20 cellular contexts compared by ENCODE assay signal in genomic region chr1:100628631-100629081, GRCh38.
DNase-seq lines count a peak whose midpoint lies in the region; ATAC-seq, FAIRE-seq and TF ChIP-seq lines count a peak whose summit lies in the region.
"Had no signal": no experiment of that assay in that cellular context is flagged by ENCODE, and none has a peak within 500 bp of the region (broad histone marks: within the 10 kb centered on the region; RNA-seq: fewer than 3 reads in every experiment).

No MANE protein-coding gene starts in this region.

- FAIRE-seq in RCC 7860 (lab: Jason Lieb, UNC) = peak; percentile 85
- FAIRE-seq: GM18507, islet of Langerhans had no signal

- peak overlapping the region; percentile 79 for H3K9ac ChIP-seq in skeletal muscle satellite cell (ENCODE audit: low read depth, low read length)

- H3K4me3 ChIP-seq in esophagus muscularis mucosa (no peak overlapping the region), skeletal muscle satellite cell (ENCODE audit: low read length) (peak overlapping the region; percentile 12)
- H3K4me3 ChIP-seq: GM23338 had no signal

- no peak for TF ChIP-seq CTCF in esophagus muscularis mucosa (IDR thresholded peaks at IDR 0.05)

- peaks cover 14 to 21% of the 10 kb centered on the region in 2 donors for H3K27me3 Mint-ChIP-seq in natural killer cell treated with Interleukin-12 subunit alpha and Interleukin-12 subunit beta and Interleukin-15 and Interleukin-18, amount 100 ng/mL, for 72 hours

- peaks cover 7% of the 10 kb centered on the region for H3K9me3 Mint-ChIP-seq in natural killer cell treated with Interleukin-12 subunit alpha and Interleukin-12 subunit beta and Interleukin-15 and Interleukin-18, amount 100 ng/mL, for 72 hours
- H3K9me3 Mint-ChIP-seq: activated naive CD4-positive, alpha-beta T cell treated with anti-CD3 and anti-CD28 coated beads for 36 hours; activated T-cell treated with anti-CD3 and anti-CD28 coated beads, Interleukin-2, amount 50 U/mL, for 4 hours had no signal

- no peaks in the 10 kb centered on the region for H3K36me3 ChIP-seq in esophagus muscularis mucosa
- H3K36me3 ChIP-seq in skeletal muscle satellite cell (ENCODE audit: insufficient read depth, low read length) = no peaks in the 10 kb centered on the region

- peaks cover 19 to 27% of the 10 kb centered on the region in 2 donors for H3K4me1 Mint-ChIP-seq in natural killer cell treated with Interleukin-12 subunit alpha and Interleukin-12 subunit beta and Interleukin-15 and Interleukin-18, amount 100 ng/mL, for 72 hours (ENCODE audit: low read depth in 2 of 2)
- H3K4me1 Mint-ChIP-seq: GM23338, memory B cell had no signal

- no peak for ATAC-seq in HG03135 (IDR thresholded peaks at IDR 0.05; ENCODE audit: unreplicated experiment)
- no peak for ATAC-seq in natural killer cell treated with Interleukin-12 subunit alpha and Interleukin-12 subunit beta and Interleukin-15 and Interleukin-18, amount 100 ng/mL, for 72 hours
- ATAC-seq: activated T-cell treated with anti-CD3 and anti-CD28 coated beads, Interleukin-2, amount 50 U/mL, for 4 hours; GM23338; naive thymus-derived CD8-positive, alpha-beta T cell had no signal

- no peak for TF ChIP-seq EP300 in esophagus muscularis mucosa (IDR thresholded peaks at IDR 0.05)

- H3K9me3 ChIP-seq in esophagus muscularis mucosa (no peaks in the 10 kb centered on the region), skeletal muscle satellite cell (replicated peaks; ENCODE audit: low read length) (no peaks in the 10 kb centered on the region)

- H3K4me3 Mint-ChIP-seq in natural killer cell treated with Interleukin-12 subunit alpha and Interleukin-12 subunit beta and Interleukin-15 and Interleukin-18, amount 100 ng/mL, for 72 hours = no peak overlapping the region
- H3K4me3 Mint-ChIP-seq: activated naive CD4-positive, alpha-beta T cell treated with anti-CD3 and anti-CD28 coated beads for 36 hours; activated T-cell treated with anti-CD3 and anti-CD28 coated beads, Interleukin-2, amount 50 U/mL, for 4 hours; GM23338; memory B cell; naive thymus-derived CD8-positive, alpha-beta T cell had no signal

- H3K36me3 Mint-ChIP-seq in natural killer cell treated with Interleukin-12 subunit alpha and Interleukin-12 subunit beta and Interleukin-15 and Interleukin-18, amount 100 ng/mL, for 72 hours = peaks cover 4% of the 10 kb centered on the region
- H3K36me3 Mint-ChIP-seq: memory B cell; naive thymus-derived CD8-positive, alpha-beta T cell had no signal

- peak; percentile 23 for DNase-seq in Daoy (ENCODE audit: low read depth)
- peak; percentile 53 for DNase-seq in RCC 7860 (ENCODE audit: low spot score)
- no peak for DNase-seq in esophagus muscularis mucosa (ENCODE audit: extremely low spot score)
- DNase-seq in HuH-7 (ENCODE audit: low spot score) = no peak
- no peak for DNase-seq in natural killer cell treated with Interleukin-12 subunit alpha and Interleukin-12 subunit beta and Interleukin-15 and Interleukin-18, amount 100 ng/mL, for 72 hours (ENCODE audit: low spot score)
- DNase-seq in HK-2 (ENCODE audit: unreplicated experiment) = no peak
- DNase-seq: activated CD4-positive, CD25-positive, alpha-beta regulatory T cell treated with anti-CD3 and anti-CD28 coated beads, Interleukin-2, amount 50 U/mL, for 72 hours; activated naive CD4-positive, alpha-beta T cell treated with anti-CD3 and anti-CD28 coated beads for 36 hours; activated T-cell treated with anti-CD3 and anti-CD28 coated beads, Interleukin-2, amount 50 U/mL, for 4 hours; COR-L47; naive thymus-derived CD8-positive, alpha-beta T cell; NCI-H1694; NCI-H748 treated with DMSO at 0.1 percent for 48 hours; stimulated activated CD4-positive, alpha-beta T cell treated with anti-CD3 and anti-CD28 coated beads, Interleukin-4, amount 100 ng/mL, for 4 hours had no signal

- peaks cover 0 to 34% (median 32%) of the 10 kb centered on the region in 4 donors for H3K4me1 ChIP-seq in esophagus muscularis mucosa
- peaks cover 79% of the 10 kb centered on the region for H3K4me1 ChIP-seq in skeletal muscle satellite cell (ENCODE audit: control insufficient read depth, insufficient read depth, low read length)

- H3K27me3 ChIP-seq in esophagus muscularis mucosa = no peaks in the 10 kb centered on the region
- H3K27me3 ChIP-seq in skeletal muscle satellite cell (ENCODE audit: control insufficient read depth, insufficient read depth, low read length) = no peaks in the 10 kb centered on the region

- peak overlapping the region; percentile 17 for H3K4me2 ChIP-seq in skeletal muscle satellite cell (ENCODE audit: low read length)
- H3K4me2 ChIP-seq: GM23338 had no signal

- TF ChIP-seq POLR2A in esophagus muscularis mucosa (IDR thresholded peaks at IDR 0.05; ENCODE audit: low read depth) = no peak

- no peak overlapping the region for H3K27ac Mint-ChIP-seq in natural killer cell treated with Interleukin-12 subunit alpha and Interleukin-12 subunit beta and Interleukin-15 and Interleukin-18, amount 100 ng/mL, for 72 hours
- H3K27ac Mint-ChIP-seq: activated naive CD4-positive, alpha-beta T cell treated with anti-CD3 and anti-CD28 coated beads for 36 hours; GM23338; memory B cell; naive thymus-derived CD8-positive, alpha-beta T cell had no signal

- intact Hi-C loops in esophagus muscularis mucosa (cut with DNase I) = no loop called here

- WGBS in esophagus muscularis mucosa = 53% methylated on average over 4 of the region's 4 CpGs

- H3K27ac ChIP-seq in esophagus muscularis mucosa (replicated peaks in 1 of 4) = peak overlapping the region; percentile 17 to 48 (median 28)

Comparison
In these comparisons a context has a peak if more than half of its experiments do, and no peak if none do; other contexts are left out.
1. DNase-seq: peak in Daoy (single experiment) and RCC 7860 (single experiment); none in esophagus muscularis mucosa (single experiment), HuH-7 (single experiment), natural killer cell treated with Interleukin-12 subunit alpha and Interleukin-12 subunit beta and Interleukin-15 and Interleukin-18, amount 100 ng/mL, for 72 hours (single experiment) and HK-2 (single experiment).